13 cellular contexts compared by ENCODE assay signal in genomic region chr2:134198006-134198634, GRCh38. TPM values are rescaled to one million over a fixed set of nuclear protein-coding genes. Genes with fewer than 3 reads are reported as not detected.
DNase-seq lines count a peak whose midpoint lies in the region; ATAC-seq and TF ChIP-seq lines count a peak whose summit lies in the region.
"Had no signal": no experiment of that assay in that cellular context is flagged by ENCODE, and none has a peak within 500 bp of the region (broad histone marks: within the 10 kb centered on the region; RNA-seq: fewer than 3 reads in every experiment).

No MANE protein-coding gene starts in this region.

- POLR2A ChIA-PET in activated B cell treated with CpG ODN at 0.5 μM for 24 hours (lab: Charles Lee): interaction anchor here (0.6 to 1.3 kb wide), 2 partner anchors 8 kb away, joined by 5 to 6 read pairs; no protein-coding TSS in a partner anchor
- POLR2A ChIA-PET in naive thymus-derived CD4-positive, alpha-beta T cell (lab: Charles Lee): no interaction called here

- DNase-seq in DMS 273 (lab: John Stamatoyannopoulos, UW; ENCODE audit: unreplicated experiment) (peak; percentile 8), DMS 273 treated with DMSO at 0.1 percent for 48 hours (lab: John Stamatoyannopoulos, UW) (no peak), activated B cell treated with CpG ODN at 0.5 μM for 24 hours (no peak), T-helper 9 cell (no peak), nephron progenitor cell (no peak)
- no peak for DNase-seq in naive thymus-derived CD4-positive, alpha-beta T cell
- DNase-seq: activated CD4-positive, CD25-positive, alpha-beta regulatory T cell treated with anti-CD3 and anti-CD28 coated beads, Interleukin-2, amount 50 U/mL, for 72 hours; sigmoid colon; thyroid gland had no signal

- ATAC-seq in GM19395 (IDR thresholded peaks at IDR 0.05; ENCODE audit: unreplicated experiment) (peak; percentile 67), activated B cell treated with CpG ODN at 0.5 μM for 24 hours (ENCODE audit: low read depth) (peak; percentile 25), GM21737 (IDR thresholded peaks at IDR 0.05; ENCODE audit: unreplicated experiment) (no peak)
- ATAC-seq in naive thymus-derived CD4-positive, alpha-beta T cell: peak; percentile 10
- ATAC-seq: SK-N-SH treated with all-trans-retinoic acid at 6 μM for 48 hours had no signal

- H3K4me3 ChIP-seq in naive thymus-derived CD4-positive, alpha-beta T cell (ENCODE audit: low read length): no peak overlapping the region
- H3K4me3 ChIP-seq: sigmoid colon, thyroid gland had no signal

- H3K4me1 Mint-ChIP-seq in activated B cell treated with CpG ODN at 0.5 μM for 24 hours (peaks cover 87% of the 10 kb centered on the region), nephron progenitor cell (peaks cover 28% of the 10 kb centered on the region)
- H3K4me1 Mint-ChIP-seq in naive thymus-derived CD4-positive, alpha-beta T cell: peaks cover 36 to 82% (median 65%) of the 10 kb centered on the region in 7 donors

- H3K27me3 Mint-ChIP-seq in activated B cell treated with CpG ODN at 0.5 μM for 24 hours (no peaks in the 10 kb centered on the region), nephron progenitor cell (ENCODE audit: low read depth, poor library complexity) (no peaks in the 10 kb centered on the region)
- H3K27me3 Mint-ChIP-seq in naive thymus-derived CD4-positive, alpha-beta T cell: no peaks in the 10 kb centered on the region

- H3K4me3 Mint-ChIP-seq in activated B cell treated with CpG ODN at 0.5 μM for 24 hours: peak overlapping the region; percentile 53
- peak overlapping the region; percentile 38 to 66 (median 52) for H3K4me3 Mint-ChIP-seq in naive thymus-derived CD4-positive, alpha-beta T cell
- no peak overlapping the region for H3K4me3 Mint-ChIP-seq in nephron progenitor cell

- H3K27ac ChIP-seq in naive thymus-derived CD4-positive, alpha-beta T cell (ENCODE audit: low read depth, low read length): no peak overlapping the region
- H3K27ac ChIP-seq: 22Rv1, sigmoid colon, thyroid gland had no signal

- CTCF ChIA-PET in activated B cell treated with CpG ODN at 0.5 μM for 24 hours (lab: Charles Lee): interaction anchor here (1.1 to 3.9 kb wide), 8 partner anchors 9 to 78 kb away, joined by 3 to 27 read pairs (median 3); no protein-coding TSS in a partner anchor
- CTCF ChIA-PET in naive thymus-derived CD4-positive, alpha-beta T cell (lab: Charles Lee): interaction anchor here (0.6 to 2.6 kb wide), 7 partner anchors 10 to 214 kb away, joined by 3 to 10 read pairs (median 4); no protein-coding TSS in a partner anchor

- peaks cover 15 to 16% of the 10 kb centered on the region in 2 donors for H3K4me1 ChIP-seq in naive thymus-derived CD4-positive, alpha-beta T cell (ENCODE audit: control insufficient read depth in 2 of 2, insufficient read depth in 2 of 2, low read length in 2 of 2)

- H3K36me3 Mint-ChIP-seq in activated B cell treated with CpG ODN at 0.5 μM for 24 hours (ENCODE audit: low read depth): peaks cover 2% of the 10 kb centered on the region
- H3K36me3 Mint-ChIP-seq in naive thymus-derived CD4-positive, alpha-beta T cell: peaks cover 0 to 6% (median 0%) of the 10 kb centered on the region in 5 donors
- no peaks in the 10 kb centered on the region for H3K36me3 Mint-ChIP-seq in nephron progenitor cell (ENCODE audit: low read depth)

- H3K27ac Mint-ChIP-seq in activated B cell treated with CpG ODN at 0.5 μM for 24 hours: peak overlapping the region; percentile 60
- H3K27ac Mint-ChIP-seq in naive thymus-derived CD4-positive, alpha-beta T cell: peak overlapping the region in 7 of 9 donors; percentile 16 to 76 (median 63)
- H3K27ac Mint-ChIP-seq in nephron progenitor cell: no peak overlapping the region

- TF ChIP-seq CTCF in activated B cell treated with CpG ODN at 0.5 μM for 24 hours (IDR thresholded peaks at IDR 0.05) (no peak), nephron progenitor cell (IDR thresholded peaks at IDR 0.05) (no peak)

- no peaks in the 10 kb centered on the region for H3K27me3 ChIP-seq in naive thymus-derived CD4-positive, alpha-beta T cell (ENCODE audit: control insufficient read depth in 2 of 2, insufficient read depth in 2 of 2, low read length in 2 of 2)
- H3K27me3 ChIP-seq: sigmoid colon, thyroid gland had no signal

- intact Hi-C loops in activated B cell treated with CpG ODN at 0.5 μM for 24 hours (cut with micrococcal nuclease): no loop called here
- intact Hi-C loops in naive thymus-derived CD4-positive, alpha-beta T cell (cut with micrococcal nuclease): no loop called here

- H3K36me3 ChIP-seq in naive thymus-derived CD4-positive, alpha-beta T cell (ENCODE audit: control insufficient read depth in 2 of 3, insufficient read depth in 3 of 3, low read length in 3 of 3): no peaks in the 10 kb centered on the region
- H3K36me3 ChIP-seq: sigmoid colon, thyroid gland had no signal

- H3K9me3 Mint-ChIP-seq in activated B cell treated with CpG ODN at 0.5 μM for 24 hours (no peaks in the 10 kb centered on the region), nephron progenitor cell (no peaks in the 10 kb centered on the region)
- H3K9me3 Mint-ChIP-seq in naive thymus-derived CD4-positive, alpha-beta T cell: no peaks in the 10 kb centered on the region

- H3K9me3 ChIP-seq in naive thymus-derived CD4-positive, alpha-beta T cell (ENCODE audit: control insufficient read depth in 2 of 3, low read length in 3 of 3): no peaks in the 10 kb centered on the region
- H3K9me3 ChIP-seq: sigmoid colon, thyroid gland had no signal

RNA-seq across cellular contexts. Expression of gene MGAT5, which starts 55.8 kb away (rescaled TPM):
- total RNA-seq in activated B cell treated with CpG ODN at 0.5 μM for 24 hours: 66.7 and 69.0 TPM in 2 replicates
- 10 to 100 TPM; 35.5 to 48.0 (median 40.3) TPM for total RNA-seq in naive thymus-derived CD4-positive, alpha-beta T cell
- polyA plus RNA-seq in naive thymus-derived CD4-positive, alpha-beta T cell: 1 to 10 TPM; 5.3 to 8.5 TPM
